Comparison of ENCODE assay signal across 16 cellular contexts in genomic region chr12:107125833-107126232, GRCh38.
"Had no signal": no experiment of that assay in that cellular context is flagged by ENCODE, and none has a peak within 500 bp of the region (broad histone marks: within the 10 kb centered on the region; RNA-seq: fewer than 3 reads in every experiment).

No MANE protein-coding gene starts in this region.

- H3K4me1 ChIP-seq: esophagus squamous epithelium, left lung, psoas muscle, right lobe of liver, suprapubic skin, upper lobe of left lung had no signal

- DNase-seq: activated CD4-positive, alpha-beta T cell treated with anti-CD3 and anti-CD28 coated beads for 4 hours; activated CD8-positive, alpha-beta memory T cell treated with anti-CD3 and anti-CD28 coated beads, Interleukin-2, amount 50 U/mL, for 4 hours; activated CD8-positive, alpha-beta T cell treated with anti-CD3 and anti-CD28 coated beads for 36 hours; aorta; dorsolateral prefrontal cortex; esophagus squamous epithelium; foreskin fibroblast; head of caudate nucleus; left lung; psoas muscle; right lobe of liver; stimulated activated naive CD8-positive, alpha-beta T cell treated with anti-CD3 and anti-CD28 coated beads, Interleukin-15, Interleukin-2, amounts not matched to agents 100 U/mL and 50 U/mL, for 24 hours; upper lobe of left lung had no signal

- H3K4me1 Mint-ChIP-seq: memory B cell, nephron had no signal

- H3K36me3 Mint-ChIP-seq: memory B cell had no signal

- H3K9me3 ChIP-seq: esophagus squamous epithelium, left lung, psoas muscle, right lobe of liver, suprapubic skin, upper lobe of left lung had no signal

- H3K4me3 Mint-ChIP-seq: activated CD8-positive, alpha-beta T cell treated with anti-CD3 and anti-CD28 coated beads for 36 hours; memory B cell; nephron had no signal

- H3K27ac Mint-ChIP-seq: activated CD8-positive, alpha-beta T cell treated with anti-CD3 and anti-CD28 coated beads for 36 hours; memory B cell; nephron had no signal

- H3K27me3 ChIP-seq: upper lobe of left lung had no signal

- H3K9me3 Mint-ChIP-seq: activated CD8-positive, alpha-beta T cell treated with anti-CD3 and anti-CD28 coated beads for 36 hours; memory B cell; nephron had no signal

- H3K4me3 ChIP-seq: dorsolateral prefrontal cortex, esophagus squamous epithelium, left lung, psoas muscle, right lobe of liver, suprapubic skin, upper lobe of left lung had no signal

- H3K27ac ChIP-seq: dorsolateral prefrontal cortex, esophagus squamous epithelium, left lung, psoas muscle, right lobe of liver, suprapubic skin, upper lobe of left lung had no signal

- H3K36me3 ChIP-seq: esophagus squamous epithelium, left lung, right lobe of liver, suprapubic skin, upper lobe of left lung had no signal
